8 cellular contexts compared by ENCODE assay signal in the genomic region with DNA sequence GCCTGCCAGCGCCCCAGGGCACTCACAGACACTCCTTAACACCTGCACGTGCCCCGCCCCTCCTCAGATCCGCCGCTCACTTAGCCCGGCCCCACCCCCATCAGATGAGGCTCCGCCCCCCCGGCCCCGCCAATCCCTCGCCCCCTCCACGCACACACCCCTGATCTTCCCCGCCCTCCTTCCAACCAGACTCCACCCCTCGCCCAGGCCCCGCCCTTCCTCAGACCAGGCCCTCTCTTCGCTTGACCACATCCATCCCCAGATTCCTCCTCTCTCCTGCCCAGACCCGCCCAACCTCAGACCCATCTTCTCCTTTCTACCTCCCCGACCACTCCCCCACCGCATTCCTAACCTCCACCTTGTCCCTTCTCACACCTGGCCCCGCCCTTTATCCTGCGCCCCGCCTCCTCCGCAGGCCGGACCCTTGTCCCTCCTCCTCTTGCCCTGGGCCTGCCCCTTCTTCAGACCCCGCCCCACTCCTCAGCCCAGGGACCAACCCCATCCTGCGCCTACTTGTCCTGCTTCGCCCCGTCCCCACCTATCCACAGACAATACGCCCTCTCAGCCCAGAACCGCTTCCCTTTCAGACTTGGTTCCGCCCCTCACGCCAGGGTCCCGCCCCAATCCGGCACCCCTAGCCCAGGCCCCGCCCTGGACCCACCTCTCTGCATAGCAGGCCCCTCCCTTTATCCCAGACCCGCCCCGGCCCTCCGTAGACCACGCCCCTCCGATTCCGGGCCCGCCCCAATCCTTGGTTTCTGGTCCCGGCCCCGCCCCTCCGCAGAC. TPM values are rescaled to one million over a fixed set of nuclear protein-coding genes. Genes with fewer than 3 reads are reported as not detected.
DNase-seq lines count a peak whose midpoint lies in the region; ATAC-seq and TF ChIP-seq lines count a peak whose summit lies in the region.

No MANE protein-coding gene starts in this region.

- ATAC-seq in HG02852 (IDR thresholded peaks at IDR 0.05; ENCODE audit: unreplicated experiment) (peak; percentile 84), upper lobe of left lung (ENCODE audit: low FRiP score in 2 of 2) (peak; percentile 98 to 99)

- H3K4me3 ChIP-seq in GM12875 (ENCODE audit: low read depth, low read length) (peak overlapping the region; percentile 92), left ventricle myocardium inferior (peak overlapping the region; percentile 87), upper lobe of left lung (peak overlapping the region; percentile 13 to 95 (median 74))

- no peaks in the 10 kb centered on the region for H3K9me3 ChIP-seq in left ventricle myocardium inferior (replicated peaks)
- no peaks in the 10 kb centered on the region for H3K9me3 ChIP-seq in upper lobe of left lung

- H3K27me3 ChIP-seq in left ventricle myocardium inferior (ENCODE audit: low read depth) (no peaks in the 10 kb centered on the region), upper lobe of left lung (no peaks in the 10 kb centered on the region)

- TF ChIP-seq POLR2A in upper lobe of left lung (IDR thresholded peaks at IDR 0.05) = no peak

- TF ChIP-seq EP300 in upper lobe of left lung (IDR thresholded peaks at IDR 0.05) = no peak

- H3K4me1 ChIP-seq in left ventricle myocardium inferior (peaks cover 30% of the 10 kb centered on the region), upper lobe of left lung (peaks cover 5 to 37% (median 27%) of the 10 kb centered on the region in 4 donors)

- DNase-seq in NCI-H1436 treated with DMSO at 0.1 percent for 48 hours (lab: John Stamatoyannopoulos, UW) = peak; percentile 81
- DNase-seq in T-helper 1 cell = peak; percentile 96 to 100 (median 98)
- DNase-seq in amniotic stem cell (lab: John Stamatoyannopoulos, UW) = peak; percentile 93
- DNase-seq in left ventricle myocardium inferior = peak; percentile 98
- DNase-seq in posterior vena cava (ENCODE audit: low spot score) = peak; percentile 100
- DNase-seq in upper lobe of left lung = peak; percentile 93 to 99

- peak overlapping the region; percentile 89 for H3K27ac ChIP-seq in left ventricle myocardium inferior (replicated peaks)
- peak overlapping the region; percentile 83 to 94 (median 89) for H3K27ac ChIP-seq in upper lobe of left lung

- TF ChIP-seq CTCF in GM12875 (IDR thresholded peaks at IDR 0.05; ENCODE audit: borderline replicate concordance, insufficient read depth, low read depth, low read length) (no peak), left ventricle myocardium inferior (IDR thresholded peaks at IDR 0.05; ENCODE audit: borderline replicate concordance) (no peak), upper lobe of left lung (IDR thresholded peaks at IDR 0.05) (no peak)

- intact Hi-C loops in left ventricle myocardium inferior (cut with micrococcal nuclease) = no loop called here
- intact Hi-C loops in posterior vena cava (cut with DNase I) = no loop called here

- WGBS in upper lobe of left lung, 2 donors = 1 to 2% methylated on average over 28 to 33 of the region's 44 CpGs

- H3K36me3 ChIP-seq in left ventricle myocardium inferior (no peaks in the 10 kb centered on the region), upper lobe of left lung (no peaks in the 10 kb centered on the region)

RNA-seq across cellular contexts. Expression of gene KLHL26, which starts 0.5 kb away (rescaled TPM):
- total RNA-seq in left ventricle myocardium inferior = 6.2 TPM
- total RNA-seq in posterior vena cava = 10 to 100 TPM; 14.5 to 17.6 TPM
- 10 to 100 TPM in 4 of 6 donors, 1 to 10 TPM in 2; 8.1 to 16.1 (median 12.1) TPM for total RNA-seq in upper lobe of left lung

RNA-seq across cellular contexts. Expression of gene TMEM59L, which starts 23.7 kb away (rescaled TPM):
- total RNA-seq in left ventricle myocardium inferior (1.5 TPM), posterior vena cava (10 to 100 TPM in 1 of 2 donors, 1 to 10 TPM in 1; 2.8 to 14.5 TPM), upper lobe of left lung (1 to 10 TPM in 2 of 6 donors, under 1 TPM in 2, not detected in 2; 0.30 to 2.8 (median 1.0) TPM)

RNA-seq across cellular contexts. Expression of gene CRLF1, which starts 29.8 kb away (rescaled TPM):
- total RNA-seq in left ventricle myocardium inferior (20.0 TPM), posterior vena cava (100 to 1,000 TPM; 154 to 436 TPM), upper lobe of left lung (10 to 100 TPM; 15.0 to 54.8 (median 20.0) TPM)

RNA-seq across cellular contexts. Expression of gene CRTC1, which starts 47.1 kb away (rescaled TPM):
- total RNA-seq in left ventricle myocardium inferior (9.7 TPM), posterior vena cava (10 to 100 TPM in 1 of 2 donors, 1 to 10 TPM in 1; 9.3 to 15.7 TPM), upper lobe of left lung (10 to 100 TPM in 4 of 6 donors, 1 to 10 TPM in 2; 5.9 to 27.2 (median 15.6) TPM)

RNA-seq across cellular contexts. Expression of gene REX1BD, which starts 47.8 kb away (rescaled TPM):
- 76.6 TPM for total RNA-seq in left ventricle myocardium inferior
- 10 to 100 TPM; 38.0 to 48.1 TPM for total RNA-seq in posterior vena cava
- 100 to 1,000 TPM in 1 of 6 donors, 10 to 100 TPM in 5; 83.6 to 114 (median 91.6) TPM for total RNA-seq in upper lobe of left lung

Comparison
In these comparisons a context has a peak if more than half of its experiments do, and no peak if none do; other contexts are left out.
1. Peak in every context shown above with its lines: DNase-seq, ATAC-seq, H3K4me3 ChIP-seq and H3K27ac ChIP-seq.